Comparison of ENCODE assay signal across 8 cellular contexts in genomic region chr1:92961896-92962752, GRCh38. TPM values are rescaled to one million over a fixed set of nuclear protein-coding genes. Genes with fewer than 3 reads are reported as not detected.
DNase-seq lines count a peak whose midpoint lies in the region; ATAC-seq and TF ChIP-seq lines count a peak whose summit lies in the region.

No MANE protein-coding gene starts in this region.

- peak; percentile 73 to 95 (median 84) for DNase-seq in CD4-positive, CD25-positive, alpha-beta regulatory T cell
- DNase-seq in SK-MEL-5 (ENCODE audit: low read depth, low spot score) (peak; percentile 32), adipocyte (ENCODE audit: low read depth) (peak; percentile 78), hepatocyte (ENCODE audit: low spot score) (peak; percentile 43), left lobe of liver (ENCODE audit: low spot score) (no peak)

- no peaks in the 10 kb centered on the region for H3K36me3 ChIP-seq in CD4-positive, CD25-positive, alpha-beta regulatory T cell (ENCODE audit: control insufficient read depth, insufficient read depth, low read length)
- H3K36me3 ChIP-seq in adipocyte (ENCODE audit: control insufficient read depth, insufficient read depth, low read length, severe bottlenecking) (no peaks in the 10 kb centered on the region), hepatocyte (replicated peaks; ENCODE audit: insufficient read depth, low read depth) (no peaks in the 10 kb centered on the region), skeletal muscle tissue (ENCODE audit: control insufficient read depth in 3 of 3, insufficient read depth in 3 of 3, low read length in 3 of 3) (no peaks in the 10 kb centered on the region)

- H3K9me3 Mint-ChIP-seq in CD4-positive, CD25-positive, alpha-beta regulatory T cell, result no peaks in the 10 kb centered on the region

- H3K27ac Mint-ChIP-seq in CD4-positive, CD25-positive, alpha-beta regulatory T cell, result peak overlapping the region in 1 of 3 donors; percentile 89

- peaks cover 18 to 31% (median 24%) of the 10 kb centered on the region in 4 donors for H3K4me1 Mint-ChIP-seq in CD4-positive, CD25-positive, alpha-beta regulatory T cell

- peaks cover 20% of the 10 kb centered on the region for H3K79me2 ChIP-seq in hepatocyte

- H3K4me3 ChIP-seq in CD4-positive, CD25-positive, alpha-beta regulatory T cell (ENCODE audit: low read depth, low read length), result peak overlapping the region; percentile 79
- H3K4me3 ChIP-seq in adipocyte (ENCODE audit: low read length), result peak overlapping the region; percentile 89
- peak overlapping the region; percentile 89 for H3K4me3 ChIP-seq in hepatocyte
- H3K4me3 ChIP-seq in skeletal muscle tissue (ENCODE audit: low read length in 3 of 3), result peak overlapping the region; percentile 70 to 94 (median 84)

- no peaks in the 10 kb centered on the region for H3K9me3 ChIP-seq in CD4-positive, CD25-positive, alpha-beta regulatory T cell (ENCODE audit: control insufficient read depth in 2 of 2, low read length in 2 of 2)
- H3K9me3 ChIP-seq in adipocyte (ENCODE audit: control insufficient read depth, low read length) (no peaks in the 10 kb centered on the region), hepatocyte (ENCODE audit: low read depth) (no peaks in the 10 kb centered on the region), skeletal muscle tissue (ENCODE audit: control insufficient read depth in 3 of 3, low read length in 3 of 3) (no peaks in the 10 kb centered on the region)

- in situ Hi-C loops in SK-MEL-5 (cut with HindIII; ENCODE audit: low pct_unique_long_range_greater_than_20kb, low sequenced_read_pairs), result no loop called here

- 7% methylated on average over 24 of the region's 32 CpGs for WGBS in hepatocyte (ENCODE audit: low lambda C conversion rate, missing lambda C conversion rate)

- no peak overlapping the region for H3K4me3 Mint-ChIP-seq in CD4-positive, CD25-positive, alpha-beta regulatory T cell

- TF ChIP-seq CTCF in hepatocyte (IDR thresholded peaks at IDR 0.05; ENCODE audit: poor library complexity), result no peak

- H3K9ac ChIP-seq in adipocyte (ENCODE audit: low read length) (peak overlapping the region; percentile 95), skeletal muscle tissue (ENCODE audit: low read depth in 1 of 3, low read length in 3 of 3) (peak overlapping the region; percentile 88 to 96 (median 89))

- no peaks in the 10 kb centered on the region for H3K27me3 ChIP-seq in CD4-positive, CD25-positive, alpha-beta regulatory T cell (ENCODE audit: control insufficient read depth, insufficient read depth, low read length)
- H3K27me3 ChIP-seq in adipocyte (replicated peaks; ENCODE audit: control insufficient read depth, insufficient read depth, low read length), result no peaks in the 10 kb centered on the region
- no peaks in the 10 kb centered on the region for H3K27me3 ChIP-seq in hepatocyte
- no peaks in the 10 kb centered on the region for H3K27me3 ChIP-seq in skeletal muscle tissue (ENCODE audit: control insufficient read depth in 3 of 3, insufficient read depth in 3 of 3, low read length in 3 of 3)

- no peaks in the 10 kb centered on the region for H3K27me3 Mint-ChIP-seq in CD4-positive, CD25-positive, alpha-beta regulatory T cell

- peak overlapping the region; percentile 98 for H2AFZ ChIP-seq in hepatocyte

- no peaks in the 10 kb centered on the region for H3K36me3 Mint-ChIP-seq in CD4-positive, CD25-positive, alpha-beta regulatory T cell

- H3K4me1 ChIP-seq in CD4-positive, CD25-positive, alpha-beta regulatory T cell (ENCODE audit: control insufficient read depth, insufficient read depth, low read length, poor library complexity, severe bottlenecking), result peaks cover 72% of the 10 kb centered on the region
- peaks cover 10% of the 10 kb centered on the region for H3K4me1 ChIP-seq in adipocyte (ENCODE audit: control insufficient read depth, insufficient read depth, low read length)
- H3K4me1 ChIP-seq in hepatocyte (ENCODE audit: insufficient read depth), result peaks cover 21% of the 10 kb centered on the region
- peaks cover 4 to 12% (median 8%) of the 10 kb centered on the region in 3 donors for H3K4me1 ChIP-seq in skeletal muscle tissue (ENCODE audit: control insufficient read depth in 3 of 3, insufficient read depth in 3 of 3, low read length in 3 of 3)

- H4K20me1 ChIP-seq in hepatocyte (ENCODE audit: insufficient read depth, poor library complexity, severe bottlenecking), result no peaks in the 10 kb centered on the region

- peak overlapping the region; percentile 97 for H3K27ac ChIP-seq in CD4-positive, CD25-positive, alpha-beta regulatory T cell (ENCODE audit: insufficient read depth, low read length, poor library complexity, severe bottlenecking)
- peak overlapping the region; percentile 98 for H3K27ac ChIP-seq in hepatocyte
- peak overlapping the region; percentile 88 for H3K27ac ChIP-seq in skeletal muscle tissue (ENCODE audit: low read depth, low read length)

- H3K9me2 ChIP-seq in hepatocyte (replicated peaks; ENCODE audit: insufficient read depth), result no peaks in the 10 kb centered on the region

- ATAC-seq in CD4-positive, CD25-positive, alpha-beta regulatory T cell (ENCODE audit: low read depth in 2 of 2), result peak; percentile 68 to 74
- ATAC-seq in GM19328 (IDR thresholded peaks at IDR 0.05; ENCODE audit: unreplicated experiment) (peak; percentile 51), HG03432 (IDR thresholded peaks at IDR 0.05; ENCODE audit: unreplicated experiment) (peak; percentile 49), left lobe of liver (no peak)

- peak overlapping the region; percentile 82 for H3K4me2 ChIP-seq in hepatocyte

RNA-seq across cellular contexts. Expression of gene DIPK1A, which starts 0.9 kb away (rescaled TPM):
- 10.9 TPM for total RNA-seq in CD4-positive, CD25-positive, alpha-beta regulatory T cell
- polyA plus RNA-seq in CD4-positive, CD25-positive, alpha-beta regulatory T cell, result 10 to 100 TPM; 13.0 to 19.6 (median 15.2) TPM
- 11.1 and 12.4 TPM in 2 replicates for total RNA-seq in SK-MEL-5 (2014; rRNA removed; shearing (Covaris generic))
- polyA plus RNA-seq in SK-MEL-5 (2015; cell fraction: cytosol; rRNA removed), result 12.2 and 18.5 TPM in 2 replicates
- polyA plus RNA-seq in SK-MEL-5 (2015; cell fraction: nucleus; rRNA removed), result 3.5 and 3.8 TPM in 2 replicates
- 19.7 and 21.2 TPM in 2 replicates for total RNA-seq in hepatocyte
- polyA plus RNA-seq in hepatocyte, result 16.1 and 18.0 TPM in 2 replicates
- 5.7 TPM for total RNA-seq in skeletal muscle tissue
- total RNA-seq in left lobe of liver, result 10.7 TPM
